9 cellular contexts compared by ENCODE assay signal in the genomic region with DNA sequence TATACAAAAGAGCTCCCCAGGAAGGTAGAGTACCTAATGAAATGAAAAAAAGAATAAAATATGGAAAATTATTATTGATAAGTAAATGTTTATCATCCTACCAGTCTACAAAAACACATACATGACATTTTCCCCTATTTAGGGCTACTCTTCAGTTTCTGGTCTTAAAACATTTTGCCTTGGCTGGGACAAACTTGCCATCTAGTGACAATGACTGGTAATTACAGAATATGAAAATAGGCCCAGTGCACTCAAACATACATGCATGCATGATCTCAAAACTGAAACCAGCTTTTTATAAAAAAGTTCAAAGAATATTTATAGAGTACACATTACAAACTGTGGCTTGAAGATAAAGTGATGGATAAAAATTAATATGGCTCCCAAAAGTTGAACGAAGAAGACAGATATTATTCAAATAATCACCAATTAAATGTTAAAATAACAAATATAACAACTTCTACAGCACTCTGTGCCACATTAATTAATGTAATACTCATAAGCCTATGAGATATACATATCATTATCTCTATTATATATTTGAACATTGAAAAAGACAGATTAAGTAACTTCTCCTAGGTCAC. TPM values are rescaled to one million over a fixed set of nuclear protein-coding genes. Genes with fewer than 3 reads are reported as not detected.
DNase-seq lines count a peak whose midpoint lies in the region; TF ChIP-seq lines count a peak whose summit lies in the region.
"Had no signal": no experiment of that assay in that cellular context is flagged by ENCODE, and none has a peak within 500 bp of the region (broad histone marks: within the 10 kb centered on the region; RNA-seq: fewer than 3 reads in every experiment).

No MANE protein-coding gene starts in this region.

- no peak overlapping the region for H3K4me3 ChIP-seq in HFF-Myc (replicated peaks; ENCODE audit: low read depth, low read length)
- no peak overlapping the region for H3K4me3 ChIP-seq in MM.1S (ENCODE audit: low read length)
- no peak overlapping the region for H3K4me3 ChIP-seq in epithelial cell of proximal tubule (ENCODE audit: low read depth, low read length)
- H3K4me3 ChIP-seq in neural progenitor cell = no peak overlapping the region
- H3K4me3 ChIP-seq: SJSA1 had no signal

- no peak overlapping the region for H2AFZ ChIP-seq in MM.1S (ENCODE audit: low read length)
- H2AFZ ChIP-seq in neural progenitor cell (replicated peaks) = no peak overlapping the region

- H3K27ac ChIP-seq in MM.1S (ENCODE audit: low read length) (no peak overlapping the region), neural progenitor cell (no peak overlapping the region)
- H3K27ac ChIP-seq: SJSA1 had no signal

- H3K27me3 ChIP-seq in MM.1S (replicated peaks; ENCODE audit: insufficient read depth, low read length) (no peaks in the 10 kb centered on the region), neural progenitor cell (no peaks in the 10 kb centered on the region)
- H3K27me3 ChIP-seq: SJSA1 had no signal

- H3F3A ChIP-seq in MM.1S (ENCODE audit: insufficient read depth, low read length) (no peaks in the 10 kb centered on the region), neural progenitor cell (ENCODE audit: low read depth) (no peaks in the 10 kb centered on the region)

- H3K79me2 ChIP-seq in MM.1S (ENCODE audit: low read length) = no peaks in the 10 kb centered on the region
- H3K79me2 ChIP-seq in neural progenitor cell (ENCODE audit: low read depth) = no peaks in the 10 kb centered on the region

- H3K27ac Mint-ChIP-seq in neural progenitor cell = no peak overlapping the region

- no peaks in the 10 kb centered on the region for H3K36me3 Mint-ChIP-seq in neural progenitor cell

- TF ChIP-seq CTCF in GM12872 (IDR thresholded peaks at IDR 0.05; ENCODE audit: insufficient read depth, low read depth, low read length) (peak; percentile 54; the same call in 2 of the 3 replicates), HFF-Myc (IDR thresholded peaks at IDR 0.05; ENCODE audit: low read depth, low read length, missing control alignments) (peak; percentile 47), MM.1S (IDR thresholded peaks at IDR 0.05; ENCODE audit: low read length) (peak; percentile 45), epithelial cell of proximal tubule (conservative IDR thresholded peaks at IDR 0.05; ENCODE audit: low read depth, low read length) (peak; percentile 80), neural progenitor cell (IDR thresholded peaks at IDR 0.05) (peak; percentile 82)

- no peaks in the 10 kb centered on the region for H3K9me2 ChIP-seq in MM.1S (replicated peaks; ENCODE audit: insufficient read depth, low read length)

- DNase-seq in AG08396 (ENCODE audit: low spot score) (peak; percentile 28), HFF-Myc (ENCODE audit: extremely low read depth, low read depth) (peak; percentile 40), MM.1S (peak; percentile 58), SK-N-DZ (ENCODE audit: low spot score) (peak; percentile 50), epithelial cell of proximal tubule (ENCODE audit: low read depth) (no peak), neural progenitor cell (ENCODE audit: low spot score) (peak; percentile 53), GM19238 (ENCODE audit: insufficient read length, low spot score) (no peak)

- H3K9me3 Mint-ChIP-seq in neural progenitor cell = peaks cover 12% of the 10 kb centered on the region

- H3K4me1 ChIP-seq in MM.1S (ENCODE audit: low read length) (no peaks in the 10 kb centered on the region), neural progenitor cell (no peaks in the 10 kb centered on the region)

- H3K4me2 ChIP-seq in MM.1S (ENCODE audit: low read depth, low read length) (no peak overlapping the region), neural progenitor cell (no peak overlapping the region)

- no peaks in the 10 kb centered on the region for H3K9me3 ChIP-seq in MM.1S (replicated peaks; ENCODE audit: insufficient read depth, low read length)
- no peaks in the 10 kb centered on the region for H3K9me3 ChIP-seq in neural progenitor cell (ENCODE audit: low read depth)
- H3K9me3 ChIP-seq: SJSA1 had no signal

- no peak overlapping the region for H3K9ac ChIP-seq in MM.1S (ENCODE audit: low read length)
- no peak overlapping the region for H3K9ac ChIP-seq in neural progenitor cell

- H3K36me3 ChIP-seq in MM.1S (replicated peaks; ENCODE audit: insufficient read depth, low read length) = no peaks in the 10 kb centered on the region
- no peaks in the 10 kb centered on the region for H3K36me3 ChIP-seq in neural progenitor cell
- H3K36me3 ChIP-seq: SJSA1 had no signal

- no peak overlapping the region for H3K4me3 Mint-ChIP-seq in neural progenitor cell

- H4K20me1 ChIP-seq in MM.1S (ENCODE audit: insufficient read depth, low read length) (no peaks in the 10 kb centered on the region), neural progenitor cell (ENCODE audit: low read depth) (no peaks in the 10 kb centered on the region)

- H3K4me1 Mint-ChIP-seq in neural progenitor cell = no peaks in the 10 kb centered on the region

- no peaks in the 10 kb centered on the region for H3K27me3 Mint-ChIP-seq in neural progenitor cell (ENCODE audit: insufficient read depth, low read depth)

RNA-seq across cellular contexts. Expression of gene RNPC3, which starts 10.5 kb away (rescaled TPM):
- polyA plus RNA-seq in SK-N-DZ (2014; cell fraction: cytosol; rRNA removed) = 15.8 and 20.8 TPM in 2 replicates
- polyA plus RNA-seq in SK-N-DZ (2014; cell fraction: nucleus; rRNA removed) = 69.8 and 78.1 TPM in 2 replicates
- total RNA-seq in epithelial cell of proximal tubule = 5.1 and 6.4 TPM in 2 replicates
- total RNA-seq in neural progenitor cell (ENCODE audit: low replicate concordance) = 35.1 and 46.8 TPM in 2 replicates

RNA-seq across cellular contexts. Expression of gene AMY2B, which starts 56.4 kb away (rescaled TPM):
- 1.4 and 1.6 TPM in 2 replicates for polyA plus RNA-seq in SK-N-DZ (2014; cell fraction: cytosol; rRNA removed)
- 18.6 and 19.3 TPM in 2 replicates for polyA plus RNA-seq in SK-N-DZ (2014; cell fraction: nucleus; rRNA removed)
- total RNA-seq in epithelial cell of proximal tubule (0.65 and 2.9 TPM in 2 replicates), neural progenitor cell (ENCODE audit: low replicate concordance) (4.9 and 10.0 TPM in 2 replicates)

Comparison
In these comparisons a context has a peak if more than half of its experiments do, and no peak if none do; other contexts are left out.
1. DNase-seq: peak in AG08396 (single experiment), HFF-Myc (single experiment), MM.1S (single experiment), SK-N-DZ (single experiment) and neural progenitor cell (single experiment); none in epithelial cell of proximal tubule (single experiment) and GM19238 (single experiment).
2. Peak in every context shown above with its lines, with median percentiles within 50 percentile points of each other: CTCF ChIP-seq.